16 cellular contexts compared by ENCODE assay signal in the genomic region with DNA sequence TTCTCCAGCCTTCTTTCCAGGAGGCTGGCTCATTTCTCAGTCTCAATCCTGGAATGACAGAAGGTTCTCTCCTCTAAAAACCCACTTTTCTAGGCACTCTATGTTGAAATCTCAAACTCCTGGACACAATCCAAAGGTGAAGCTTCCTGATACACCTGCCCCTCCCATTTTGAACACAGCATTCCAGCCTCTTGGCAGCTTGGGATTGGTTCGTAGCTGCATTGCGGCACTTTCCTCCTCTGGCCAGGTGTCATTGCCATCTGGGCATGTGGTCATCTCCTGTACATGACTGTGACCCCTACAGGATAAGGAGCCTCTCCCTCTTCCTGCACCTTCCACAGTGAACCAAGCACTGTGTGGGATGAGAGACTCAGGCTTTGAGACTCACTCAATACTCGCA.
"Had no signal": no experiment of that assay in that cellular context is flagged by ENCODE, and none has a peak within 500 bp of the region (broad histone marks: within the 10 kb centered on the region; RNA-seq: fewer than 3 reads in every experiment).

No MANE protein-coding gene starts in this region.

- ATAC-seq: natural killer cell treated with Interleukin-12 subunit alpha and Interleukin-12 subunit beta and Interleukin-15 and Interleukin-18, amount 100 ng/mL, for 72 hours; pancreas had no signal

- H3K27me3 ChIP-seq: neural progenitor cell, pancreas, right lobe of liver had no signal

- H3K27ac ChIP-seq: hepatocyte, neural progenitor cell, pancreas, right lobe of liver, tibial artery had no signal

- H3K4me3 ChIP-seq: hepatocyte, neural progenitor cell, pancreas, right lobe of liver, suprapubic skin, tibial artery had no signal

- FAIRE-seq: colon, pancreas, urothelium cell line had no signal

- H3K9me3 ChIP-seq: pancreas, right lobe of liver, suprapubic skin, tibial artery had no signal

- H3K36me3 ChIP-seq: neural progenitor cell, pancreas, right lobe of liver, suprapubic skin, tibial artery had no signal

- DNase-seq: cerebellar nuclear complex; dermis blood vessel endothelial cell; effector CD4-positive, alpha-beta T cell; foreskin melanocyte; nucleus accumbens; pancreas; right lobe of liver; stimulated activated CD4-positive, alpha-beta T cell treated with anti-CD3 and anti-CD28 coated beads, Interleukin-2, amount 100 ng/mL, for 24 hours; stimulated activated naive CD4-positive, alpha-beta T cell treated with Interleukin-2 at 50 U/mL for 16 hours; tibial artery had no signal

- H3K4me1 ChIP-seq: neural progenitor cell, pancreas, right lobe of liver, tibial artery had no signal
